Comparison of ENCODE assay signal across 8 cellular contexts in genomic region chr4:163587867-163588266, GRCh38.
A peak's percentile ranks its signal among the peaks of the same experiment; 100 is the strongest.
DNase-seq lines count a peak whose midpoint lies in the region; ATAC-seq and TF ChIP-seq lines count a peak whose summit lies in the region.

No MANE protein-coding gene starts in this region.

- H3K36me3 ChIP-seq in neuronal stem cell (replicated peaks in 1 of 2; ENCODE audit: control insufficient read depth in 2 of 2, insufficient read depth in 2 of 2, low read length in 2 of 2) (no peaks in the 10 kb centered on the region), uterus (no peaks in the 10 kb centered on the region)

- no peak overlapping the region for H2BK120ac ChIP-seq in neuronal stem cell (ENCODE audit: low read depth, low read length)

- no peak overlapping the region for H2BK15ac ChIP-seq in neuronal stem cell (ENCODE audit: low read length)

- peak; percentile 60 for ATAC-seq in HG02642 (IDR thresholded peaks at IDR 0.05; ENCODE audit: poor library complexity, unreplicated experiment)

- no peak overlapping the region for H3K9ac ChIP-seq in neuronal stem cell (ENCODE audit: low read depth, low read length, poor library complexity)

- H3K9me3 ChIP-seq in neuronal stem cell (replicated peaks in 1 of 2; ENCODE audit: control insufficient read depth in 2 of 2, insufficient read depth in 1 of 2, low read depth in 1 of 2, low read length in 2 of 2) (no peaks in the 10 kb centered on the region), uterus (no peaks in the 10 kb centered on the region)

- no peak overlapping the region for H4K91ac ChIP-seq in neuronal stem cell (ENCODE audit: low read depth, low read length, poor library complexity)

- H2BK5ac ChIP-seq in neuronal stem cell (ENCODE audit: low read length) = no peak overlapping the region

- intact Hi-C loops in posterior vena cava (cut with DNase I) (no loop called here), uterus (cut with DNase I; ENCODE audit: low total_unique reads) (no loop called here)

- DNase-seq in NCI-H82 (lab: John Stamatoyannopoulos, UW) = peak; percentile 6
- no peak for DNase-seq in NCI-H82 treated with DMSO at 0.1 percent for 48 hours (lab: John Stamatoyannopoulos, UW; ENCODE audit: unreplicated experiment)
- peak; percentile 68 for DNase-seq in NCI-H69 (lab: John Stamatoyannopoulos, UW)
- no peak for DNase-seq in neuronal stem cell (ENCODE audit: low spot score)
- no peak for DNase-seq in coronary artery (ENCODE audit: low spot score)
- DNase-seq in posterior vena cava (ENCODE audit: low spot score) = no peak
- DNase-seq in uterus = no peak

- H3K4ac ChIP-seq in neuronal stem cell (ENCODE audit: low read length) = no peak overlapping the region

- H3K4me3 ChIP-seq in neuronal stem cell (ENCODE audit: low read length in 2 of 2) (no peak overlapping the region), coronary artery (no peak overlapping the region), uterus (no peak overlapping the region)

- no peak overlapping the region for H3K23ac ChIP-seq in neuronal stem cell (ENCODE audit: low read depth, low read length, poor library complexity)

- H3K27me3 ChIP-seq in neuronal stem cell (ENCODE audit: control insufficient read depth in 3 of 3, insufficient read depth in 3 of 3, low read depth in 1 of 3, low read length in 3 of 3) = no peaks in the 10 kb centered on the region
- H3K27me3 ChIP-seq in uterus = no peaks in the 10 kb centered on the region

- H3K27ac ChIP-seq in neuronal stem cell (replicated peaks; ENCODE audit: low read length) (no peak overlapping the region), coronary artery (no peak overlapping the region), uterus (no peak overlapping the region)

- no CpG with 5 or more reads among the region's 3 CpGs for WGBS in neuronal stem cell (ENCODE audit: extremely low coverage in 2 of 2, insufficient read length in 2 of 2, insufficient replicate concordance in 1 of 2), 2 donors

- no peak overlapping the region for H2AK5ac ChIP-seq in neuronal stem cell (ENCODE audit: low read depth, low read length)

- no peaks in the 10 kb centered on the region for H3K79me1 ChIP-seq in neuronal stem cell (ENCODE audit: low read depth, low read length)

- H3K4me1 ChIP-seq in neuronal stem cell (ENCODE audit: control insufficient read depth in 2 of 2, insufficient read depth in 1 of 2, low read depth in 1 of 2, low read length in 2 of 2) (no peaks in the 10 kb centered on the region), uterus (no peaks in the 10 kb centered on the region)

- H2BK12ac ChIP-seq in neuronal stem cell (ENCODE audit: low read length) = no peak overlapping the region

- no peak for TF ChIP-seq POLR2A in uterus (IDR thresholded peaks at IDR 0.05)

- no peak overlapping the region for H4K8ac ChIP-seq in neuronal stem cell (ENCODE audit: low read depth, low read length)

- H3K4me2 ChIP-seq in neuronal stem cell (ENCODE audit: insufficient read depth, low read length, poor library complexity, severe bottlenecking) = no peak overlapping the region

- TF ChIP-seq CTCF in coronary artery (IDR thresholded peaks at IDR 0.05) (no peak), uterus (IDR thresholded peaks at IDR 0.05) (no peak)

- H3K18ac ChIP-seq in neuronal stem cell (ENCODE audit: low read length) = no peak overlapping the region

- H2AFZ ChIP-seq in neuronal stem cell (ENCODE audit: low read length) = peak overlapping the region; percentile 61

- no peak overlapping the region for H3K14ac ChIP-seq in neuronal stem cell (ENCODE audit: low read length)

Comparison
In these comparisons a context has a peak if more than half of its experiments do, and no peak if none do; other contexts are left out.
1. DNase-seq: peak in NCI-H82 (single experiment) and NCI-H69 (single experiment); none in NCI-H82 treated with DMSO at 0.1 percent for 48 hours (single experiment), neuronal stem cell (single experiment), coronary artery (single experiment), posterior vena cava (single experiment) and uterus (0 of 2).